ENCODE assay signal across 8 cellular contexts in genomic region chr1:8025061-8025670, GRCh38. TPM values are rescaled to one million over a fixed set of nuclear protein-coding genes. Genes with fewer than 3 reads are reported as not detected.
DNase-seq lines count a peak whose midpoint lies in the region; ATAC-seq and TF ChIP-seq lines count a peak whose summit lies in the region.

No MANE protein-coding gene starts in this region.

- ATAC-seq in T-cell (replicated peaks in 1 of 4) = no peak
- peak; percentile 24 for ATAC-seq in foreskin keratinocyte
- ATAC-seq in GM21786 (IDR thresholded peaks at IDR 0.05; ENCODE audit: unreplicated experiment) = no peak
- ATAC-seq in HG02973 (IDR thresholded peaks at IDR 0.05; ENCODE audit: unreplicated experiment) = no peak

- H3K36me3 Mint-ChIP-seq in T-cell = no peaks in the 10 kb centered on the region

- H3K4me1 ChIP-seq in foreskin keratinocyte (peaks cover 31% of the 10 kb centered on the region), rectal smooth muscle tissue (ENCODE audit: control insufficient read depth, insufficient read depth, low read length) (peaks cover 9% of the 10 kb centered on the region)

- DNase-seq in NCI-H1105 treated with DMSO at 0.1 percent for 48 hours (lab: John Stamatoyannopoulos, UW) (peak; percentile 43), NCI-H1105 (lab: John Stamatoyannopoulos, UW) (no peak), T-cell (peak in 4 of 34 experiments; percentile 2 to 15 (median 6)), foreskin keratinocyte (peak in 1 of 2 donors; percentile 63), Ammon's horn (ENCODE audit: low spot score) (no peak)

- H3K4me1 Mint-ChIP-seq in T-cell = peaks cover 10 to 14% (median 11%) of the 10 kb centered on the region in 3 donors

- H3K27ac Mint-ChIP-seq in T-cell = no peak overlapping the region

- H3K4me3 Mint-ChIP-seq in T-cell = peak overlapping the region; percentile 72 to 81 (median 79)

- peak overlapping the region; percentile 21 for H3K9ac ChIP-seq in rectal smooth muscle tissue (ENCODE audit: low read length)

- H3K27ac ChIP-seq in foreskin keratinocyte (peak overlapping the region; percentile 84), rectal smooth muscle tissue (ENCODE audit: low read depth, low read length) (peak overlapping the region; percentile 85)

- H3K4me3 ChIP-seq in rectal smooth muscle tissue (ENCODE audit: low read length) = peak overlapping the region; percentile 75

- no peaks in the 10 kb centered on the region for H3K9me3 Mint-ChIP-seq in T-cell

- H3K27me3 ChIP-seq in foreskin keratinocyte = no peaks in the 10 kb centered on the region
- H3K27me3 ChIP-seq in rectal smooth muscle tissue (ENCODE audit: control insufficient read depth, insufficient read depth, low read length) = no peaks in the 10 kb centered on the region

- POLR2A ChIA-PET in T-cell (lab: Charles Lee) = interaction anchor here in 1 of 2 donors (0.6 kb wide), 1 partner anchor 770 kb away, joined by 3 read pairs; no protein-coding TSS in a partner anchor

- H3K27me3 Mint-ChIP-seq in T-cell = peaks cover 15 to 17% of the 10 kb centered on the region in 2 donors

- CTCF ChIA-PET in T-cell (lab: Charles Lee) = interaction anchor here in 1 of 2 donors (0.6 kb wide), 1 partner anchor 136 kb away, joined by 3 read pairs; no protein-coding TSS in a partner anchor

- H3K36me3 ChIP-seq in rectal smooth muscle tissue (ENCODE audit: control insufficient read depth, insufficient read depth, low read length) = no peaks in the 10 kb centered on the region

- no peak for TF ChIP-seq CTCF in foreskin keratinocyte (conservative IDR thresholded peaks at IDR 0.05)

RNA-seq across cellular contexts. Expression of gene ERRFI1, which starts 0.9 kb away (rescaled TPM):
- 1 to 10 TPM; 1.5 to 3.8 (median 2.2) TPM for total RNA-seq in T-cell
- 98.3 and 108 TPM in 2 replicates for total RNA-seq in foreskin keratinocyte
- 39.9 and 53.9 TPM in 2 replicates for polyA plus RNA-seq in foreskin keratinocyte

Comparison
In these comparisons a context has a peak if more than half of its experiments do, and no peak if none do; other contexts are left out.
1. RNA of gene ERRFI1, which starts 0.9 kb away (total RNA-seq): 98.3 to 108 TPM in foreskin keratinocyte; 1.5 to 3.8 TPM in T-cell; every median in the first group is over 10 times any median in the second.